ENCODE assay signal across 14 cellular contexts in the genomic region with DNA sequence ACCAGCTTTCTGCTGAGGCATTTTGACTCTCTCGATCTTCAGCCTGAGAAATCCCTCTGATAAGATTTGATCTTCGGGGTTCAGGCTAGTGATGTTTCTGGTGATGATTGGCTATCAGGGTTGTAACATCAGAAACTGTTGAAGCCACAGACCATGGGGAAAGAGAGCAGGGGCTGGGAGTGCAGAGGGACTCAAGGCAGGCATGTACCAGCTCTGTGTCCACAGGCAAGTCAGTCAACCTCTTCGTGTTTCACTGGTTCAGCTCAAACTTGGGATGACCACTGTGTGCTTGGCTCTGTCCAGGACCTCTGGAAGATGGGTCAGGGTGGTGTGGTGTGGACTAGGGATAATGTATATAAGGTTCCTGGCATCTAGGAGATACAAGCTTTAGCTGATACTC.
DNase-seq lines count a peak whose midpoint lies in the region; ATAC-seq and TF ChIP-seq lines count a peak whose summit lies in the region.
"Had no signal": no experiment of that assay in that cellular context is flagged by ENCODE, and none has a peak within 500 bp of the region (broad histone marks: within the 10 kb centered on the region; RNA-seq: fewer than 3 reads in every experiment).

No MANE protein-coding gene starts in this region.

- H3K27me3 ChIP-seq in endodermal cell (ENCODE audit: control insufficient read depth, insufficient read depth, low read length, poor library complexity, severe bottlenecking) (no peaks in the 10 kb centered on the region), trophoblast cell (ENCODE audit: insufficient read depth, low read length) (no peaks in the 10 kb centered on the region)

- H3K9me3 Mint-ChIP-seq in activated CD4-positive, alpha-beta memory T cell treated with anti-CD3 and anti-CD28 coated beads, Interleukin-2, amount 10 ng/mL, durations not matched to agents 7 days and 5 days, result no peaks in the 10 kb centered on the region
- no peaks in the 10 kb centered on the region for H3K9me3 Mint-ChIP-seq in activated CD4-positive, alpha-beta memory T cell treated with anti-CD3 and anti-CD28 coated beads for 36 hours
- H3K9me3 Mint-ChIP-seq in endodermal cell, result no peaks in the 10 kb centered on the region
- H3K9me3 Mint-ChIP-seq: CD14-positive monocyte; CD8-positive, alpha-beta T cell had no signal

- no peak overlapping the region for H3K23ac ChIP-seq in trophoblast cell (ENCODE audit: low read length)

- peak overlapping the region; percentile 78 for H2BK120ac ChIP-seq in trophoblast cell (ENCODE audit: insufficient read depth, low read length, poor library complexity)

- intact Hi-C loops in activated CD4-positive, alpha-beta memory T cell treated with anti-CD3 and anti-CD28 coated beads for 36 hours (cut with micrococcal nuclease), result no loop called here

- no peaks in the 10 kb centered on the region for H3K27me3 Mint-ChIP-seq in activated CD4-positive, alpha-beta memory T cell treated with anti-CD3 and anti-CD28 coated beads, Interleukin-2, amount 10 ng/mL, durations not matched to agents 7 days and 5 days
- H3K27me3 Mint-ChIP-seq in activated CD4-positive, alpha-beta memory T cell treated with anti-CD3 and anti-CD28 coated beads for 36 hours, result no peaks in the 10 kb centered on the region
- H3K27me3 Mint-ChIP-seq in endodermal cell (ENCODE audit: insufficient read depth), result no peaks in the 10 kb centered on the region

- WGBS in endodermal cell (ENCODE audit: insufficient coverage in 1 of 2, insufficient read length in 1 of 2), 2 experiments, result 82 to 94% methylated on average over 2 to 3 of the region's 3 CpGs
- WGBS in trophoblast cell (ENCODE audit: extremely low coverage, insufficient coverage, insufficient read length), result no CpG with 5 or more reads among the region's 3 CpGs

- H2AFZ ChIP-seq in trophoblast cell (ENCODE audit: insufficient read depth, low read length, poor library complexity), result no peak overlapping the region

- no peaks in the 10 kb centered on the region for H3K4me1 Mint-ChIP-seq in activated CD4-positive, alpha-beta memory T cell treated with anti-CD3 and anti-CD28 coated beads, Interleukin-2, amount 10 ng/mL, durations not matched to agents 7 days and 5 days
- H3K4me1 Mint-ChIP-seq in activated CD4-positive, alpha-beta memory T cell treated with anti-CD3 and anti-CD28 coated beads for 36 hours (ENCODE audit: low read depth), result no peaks in the 10 kb centered on the region
- peaks cover 40% of the 10 kb centered on the region for H3K4me1 Mint-ChIP-seq in endodermal cell
- H3K4me1 Mint-ChIP-seq: CD14-positive monocyte had no signal

- POLR2A ChIA-PET in activated CD4-positive, alpha-beta memory T cell treated with anti-CD3 and anti-CD28 coated beads, Interleukin-2, amount 10 ng/mL, durations not matched to agents 7 days and 5 days (lab: Charles Lee), result no interaction called here
- POLR2A ChIA-PET in activated CD4-positive, alpha-beta memory T cell treated with anti-CD3 and anti-CD28 coated beads for 36 hours (lab: Charles Lee), result no interaction called here

- no peak overlapping the region for H3K9ac ChIP-seq in endodermal cell (ENCODE audit: extremely low read depth, low read length, poor library complexity, severe bottlenecking)
- no peak overlapping the region for H3K9ac ChIP-seq in trophoblast cell (ENCODE audit: low read length)

- H3K4me2 ChIP-seq in trophoblast cell (ENCODE audit: low read length), result no peak overlapping the region

- H4K12ac ChIP-seq in trophoblast cell (ENCODE audit: low read depth, low read length), result no peak overlapping the region

- H3K18ac ChIP-seq in trophoblast cell (ENCODE audit: low read length), result peak overlapping the region; percentile 31

- peak overlapping the region; percentile 42 for H3K14ac ChIP-seq in trophoblast cell (ENCODE audit: low read length)

- H3K4me3 Mint-ChIP-seq in activated CD4-positive, alpha-beta memory T cell treated with anti-CD3 and anti-CD28 coated beads, Interleukin-2, amount 10 ng/mL, durations not matched to agents 7 days and 5 days, result no peak overlapping the region
- no peak overlapping the region for H3K4me3 Mint-ChIP-seq in activated CD4-positive, alpha-beta memory T cell treated with anti-CD3 and anti-CD28 coated beads for 36 hours
- H3K4me3 Mint-ChIP-seq in endodermal cell, result no peak overlapping the region
- H3K4me3 Mint-ChIP-seq: CD14-positive monocyte; CD8-positive, alpha-beta T cell had no signal

- H4K8ac ChIP-seq in trophoblast cell (ENCODE audit: low read depth, low read length), result peak overlapping the region; percentile 11

- H3K4ac ChIP-seq in trophoblast cell (ENCODE audit: low read depth, low read length), result peak overlapping the region; percentile 25

- DNase-seq in activated CD4-positive, alpha-beta memory T cell treated with anti-CD3 and anti-CD28 coated beads, Interleukin-2, amount 10 ng/mL, durations not matched to agents 7 days and 5 days, result peak; percentile 6
- no peak for DNase-seq in activated CD4-positive, alpha-beta memory T cell treated with anti-CD3 and anti-CD28 coated beads for 36 hours
- peak; percentile 37 for DNase-seq in activated CD8-positive, alpha-beta memory T cell treated with anti-CD3 and anti-CD28 coated beads, Interleukin-2, amount 50 U/mL, for 48 hours
- DNase-seq in endodermal cell (peak; percentile 42), trophoblast cell (no peak)
- no peak for DNase-seq in central memory CD4-positive, alpha-beta T cell
- DNase-seq: COR-L47, DND-41, GDM1 had no signal

- peaks cover 56% of the 10 kb centered on the region for H3K79me1 ChIP-seq in trophoblast cell (ENCODE audit: low read length)

- no peak overlapping the region for H3K4me3 ChIP-seq in endodermal cell (ENCODE audit: low read length)
- H3K4me3 ChIP-seq in trophoblast cell (ENCODE audit: low read depth, low read length), result no peak overlapping the region

- peak overlapping the region; percentile 13 for H2BK12ac ChIP-seq in trophoblast cell (ENCODE audit: low read length)

- H4K91ac ChIP-seq in trophoblast cell (ENCODE audit: low read depth, low read length), result peak overlapping the region; percentile 83

- H3K79me2 ChIP-seq in trophoblast cell (ENCODE audit: control insufficient read depth, insufficient read depth, low read length, poor library complexity), result peaks cover 5% of the 10 kb centered on the region

- H2AK5ac ChIP-seq in trophoblast cell (ENCODE audit: low read length), result peak overlapping the region; percentile 38

- H3K9me3 ChIP-seq in endodermal cell (ENCODE audit: control insufficient read depth, low read length) (no peaks in the 10 kb centered on the region), trophoblast cell (ENCODE audit: insufficient read depth, low read depth, low read length) (peaks cover 4% of the 10 kb centered on the region)

- H3K36me3 ChIP-seq in endodermal cell (ENCODE audit: control insufficient read depth, insufficient read depth, low read length) (peaks cover 5% of the 10 kb centered on the region), trophoblast cell (ENCODE audit: control insufficient read depth in 1 of 2, insufficient read depth in 2 of 2, low read length in 2 of 2) (no peaks in the 10 kb centered on the region)

- H3K27ac Mint-ChIP-seq in activated CD4-positive, alpha-beta memory T cell treated with anti-CD3 and anti-CD28 coated beads, Interleukin-2, amount 10 ng/mL, durations not matched to agents 7 days and 5 days, result no peak overlapping the region
- no peak overlapping the region for H3K27ac Mint-ChIP-seq in activated CD4-positive, alpha-beta memory T cell treated with anti-CD3 and anti-CD28 coated beads for 36 hours
- no peak overlapping the region for H3K27ac Mint-ChIP-seq in endodermal cell
- H3K27ac Mint-ChIP-seq: CD14-positive monocyte; CD8-positive, alpha-beta T cell had no signal

- peak overlapping the region; percentile 24 for H2BK5ac ChIP-seq in trophoblast cell (ENCODE audit: low read depth, low read length, poor library complexity)

- CTCF ChIA-PET in activated CD4-positive, alpha-beta memory T cell treated with anti-CD3 and anti-CD28 coated beads, Interleukin-2, amount 10 ng/mL, durations not matched to agents 7 days and 5 days (lab: Charles Lee), result interaction anchor here (0.8 kb wide), 1 partner anchor 9 kb away, joined by 3 read pairs; no protein-coding TSS in a partner anchor
- CTCF ChIA-PET in activated CD4-positive, alpha-beta memory T cell treated with anti-CD3 and anti-CD28 coated beads for 36 hours (lab: Charles Lee), result no interaction called here

- H3K27ac ChIP-seq in endodermal cell (ENCODE audit: low read depth, low read length) (no peak overlapping the region), trophoblast cell (ENCODE audit: low read depth, low read length) (peak overlapping the region; percentile 60)
- H3K27ac ChIP-seq: 22Rv1 had no signal

- TF ChIP-seq CTCF in endodermal cell (conservative IDR thresholded peaks at IDR 0.05), result no peak

- H3K4me1 ChIP-seq in endodermal cell (ENCODE audit: control insufficient read depth, insufficient read depth, low read length) (peaks cover 33% of the 10 kb centered on the region), trophoblast cell (ENCODE audit: control insufficient read depth in 1 of 2, insufficient read depth in 2 of 2, low read length in 2 of 2) (peaks cover 47 to 55% of the 10 kb centered on the region in 2 experiments)

- no peak for ATAC-seq in HG02885 (IDR thresholded peaks at IDR 0.05; ENCODE audit: poor library complexity, unreplicated experiment)
- ATAC-seq in GM18861 (IDR thresholded peaks at IDR 0.05; ENCODE audit: unreplicated experiment), result no peak
- ATAC-seq: CD8-positive, alpha-beta T cell had no signal

- no peaks in the 10 kb centered on the region for H3K36me3 Mint-ChIP-seq in activated CD4-positive, alpha-beta memory T cell treated with anti-CD3 and anti-CD28 coated beads, Interleukin-2, amount 10 ng/mL, durations not matched to agents 7 days and 5 days (ENCODE audit: low read depth)
- peaks cover 9% of the 10 kb centered on the region for H3K36me3 Mint-ChIP-seq in activated CD4-positive, alpha-beta memory T cell treated with anti-CD3 and anti-CD28 coated beads for 36 hours
- H3K36me3 Mint-ChIP-seq in endodermal cell (ENCODE audit: low read depth), result peaks cover 5% of the 10 kb centered on the region

Comparison
In these comparisons a context has a peak if more than half of its experiments do, and no peak if none do; other contexts are left out.
1. DNase-seq: peak in activated CD4-positive, alpha-beta memory T cell treated with anti-CD3 and anti-CD28 coated beads, Interleukin-2, amount 10 ng/mL, durations not matched to agents 7 days and 5 days (single experiment), activated CD8-positive, alpha-beta memory T cell treated with anti-CD3 and anti-CD28 coated beads, Interleukin-2, amount 50 U/mL, for 48 hours (single experiment) and endodermal cell (single experiment); none in activated CD4-positive, alpha-beta memory T cell treated with anti-CD3 and anti-CD28 coated beads for 36 hours (single experiment), trophoblast cell (0 of 2) and central memory CD4-positive, alpha-beta T cell (single experiment).